In the genomic region with DNA sequence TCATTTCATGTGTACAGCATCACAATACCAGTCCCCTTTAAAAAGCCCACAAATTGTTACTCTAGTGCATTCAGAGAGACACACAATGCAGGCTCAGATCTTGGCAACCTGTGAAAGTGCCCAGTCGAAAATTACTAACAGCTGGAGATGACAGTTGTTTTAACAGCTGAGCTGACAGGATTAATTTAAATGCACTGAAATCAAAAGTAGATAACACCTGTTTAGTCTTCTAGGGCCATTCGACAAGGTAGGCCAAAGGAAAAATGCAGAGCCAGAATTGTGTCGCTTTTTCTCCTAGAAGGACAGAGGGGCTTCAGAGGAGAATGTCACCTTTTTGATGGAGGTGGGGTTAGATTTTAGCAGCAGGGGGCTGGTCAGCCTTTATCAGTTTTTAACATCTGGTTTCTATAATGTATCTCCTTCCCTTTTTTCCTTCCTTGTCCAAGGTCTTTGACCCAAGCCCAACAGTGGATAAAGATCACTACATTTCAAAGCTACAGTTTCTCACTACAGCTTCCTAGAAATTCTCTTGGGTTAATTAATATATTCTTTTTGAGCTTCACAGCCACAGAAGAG, we compare ENCODE assay signal across 19 cellular contexts.
DNase-seq lines count a peak whose midpoint lies in the region; TF ChIP-seq lines count a peak whose summit lies in the region.
"Had no signal": no experiment of that assay in that cellular context is flagged by ENCODE, and none has a peak within 500 bp of the region (broad histone marks: within the 10 kb centered on the region; RNA-seq: fewer than 3 reads in every experiment).

No MANE protein-coding gene starts in this region.

- H3K27ac ChIP-seq in A673 (ENCODE audit: low read depth, low read length, poor library complexity, severe bottlenecking) = no peak overlapping the region
- H3K27ac ChIP-seq: gastrocnemius medialis, tibial nerve had no signal

- BruUV-seq in A673 (replicated peaks; lab: Mats Ljungman, UMichigan) = no TSS peak

- no peak for TF ChIP-seq CTCF in endothelial cell (IDR thresholded peaks at IDR 0.05; ENCODE audit: unreplicated experiment)
- TF ChIP-seq CTCF in A673 (conservative IDR thresholded peaks at IDR 0.05; ENCODE audit: low read depth, low read length) = no peak

- H3K36me3 ChIP-seq in A673 (ENCODE audit: insufficient read depth, low read length, poor library complexity, severe bottlenecking) = no peaks in the 10 kb centered on the region
- H3K36me3 ChIP-seq: gastrocnemius medialis, tibial nerve had no signal

- intact Hi-C loops in activated T-helper 2 cell treated with anti-CD3 and anti-CD28 coated beads, Interferon-gamma antibody, Interleukin-2, Interleukin-4, amounts not matched to agents 10 μg/mL and 5 μg/mL and 100 μg/mL, durations not matched to agents 14 hours and 24 hours and 36 hours (cut with micrococcal nuclease) = no loop called here
- intact Hi-C loops in A673 (cut with micrococcal nuclease; ENCODE audit: unreplicated experiment) = no loop called here

- H3K4me3 Mint-ChIP-seq in endothelial cell (ENCODE audit: unreplicated experiment) = no peak overlapping the region
- no peak overlapping the region for H3K4me3 Mint-ChIP-seq in activated T-helper 2 cell treated with anti-CD3 and anti-CD28 coated beads, Interferon-gamma antibody, Interleukin-2, Interleukin-4, amounts not matched to agents 10 μg/mL and 5 μg/mL and 100 μg/mL, durations not matched to agents 14 hours and 24 hours and 36 hours (ENCODE audit: low read depth)
- H3K4me3 Mint-ChIP-seq: natural killer cell had no signal

- no peaks in the 10 kb centered on the region for H3K9me3 Mint-ChIP-seq in endothelial cell (ENCODE audit: unreplicated experiment)
- H3K9me3 Mint-ChIP-seq in activated T-helper 2 cell treated with anti-CD3 and anti-CD28 coated beads, Interferon-gamma antibody, Interleukin-2, Interleukin-4, amounts not matched to agents 10 μg/mL and 5 μg/mL and 100 μg/mL, durations not matched to agents 14 hours and 24 hours and 36 hours = no peaks in the 10 kb centered on the region

- POLR2A ChIA-PET in A673 (lab: Charles Lee; ENCODE audit: low non-redundant PET) = no interaction called here

- no peaks in the 10 kb centered on the region for H3K4me1 ChIP-seq in A673 (ENCODE audit: insufficient read depth, low read length, poor library complexity, severe bottlenecking)
- H3K4me1 ChIP-seq: gastrocnemius medialis had no signal

- DNase-seq in KBM-7 = peak; percentile 40
- peak; percentile 93 for DNase-seq in NCI-H1694 treated with DMSO at 0.1 percent for 48 hours (lab: John Stamatoyannopoulos, UW)
- DNase-seq in NCI-H82 (lab: John Stamatoyannopoulos, UW) = peak; percentile 83
- DNase-seq in endothelial cell (ENCODE audit: low spot score) = no peak
- no peak for DNase-seq in activated T-helper 2 cell treated with anti-CD3 and anti-CD28 coated beads, Interferon-gamma antibody, Interleukin-2, Interleukin-4, amounts not matched to agents 10 μg/mL and 5 μg/mL and 100 μg/mL, durations not matched to agents 14 hours and 24 hours and 36 hours (ENCODE audit: low spot score)
- no peak for DNase-seq in DMS79 (lab: John Stamatoyannopoulos, UW)
- DNase-seq in A673 (ENCODE audit: low spot score) = no peak
- DNase-seq: activated naive CD4-positive, alpha-beta T cell; amniotic stem cell; erythroblast; gastrocnemius medialis; GOT3; mesenchymal stem cell; natural killer cell; NCI-H187; posterior cingulate gyrus; stimulated activated CD4-positive, alpha-beta T cell treated with anti-CD3 and anti-CD28 coated beads, Interleukin-1b, Interleukin-23, amount 100 ng/mL, for 48 hours; stimulated activated naive CD8-positive, alpha-beta T cell treated with anti-CD3 and anti-CD28 coated beads, Interleukin-15, Interleukin-2, amounts not matched to agents 100 U/mL and 50 U/mL, for 24 hours had no signal

- no peaks in the 10 kb centered on the region for H3K27me3 ChIP-seq in A673 (replicated peaks; ENCODE audit: insufficient read depth, low read depth, low read length, poor library complexity)
- H3K27me3 ChIP-seq: gastrocnemius medialis, tibial nerve had no signal

- H3K9me3 ChIP-seq in A673 (ENCODE audit: low read depth, low read length, poor library complexity, severe bottlenecking) = no peaks in the 10 kb centered on the region
- H3K9me3 ChIP-seq: gastrocnemius medialis, tibial nerve had no signal

- H3K36me3 Mint-ChIP-seq in endothelial cell (ENCODE audit: low read depth, unreplicated experiment) = no peaks in the 10 kb centered on the region
- H3K36me3 Mint-ChIP-seq in activated T-helper 2 cell treated with anti-CD3 and anti-CD28 coated beads, Interferon-gamma antibody, Interleukin-2, Interleukin-4, amounts not matched to agents 10 μg/mL and 5 μg/mL and 100 μg/mL, durations not matched to agents 14 hours and 24 hours and 36 hours (ENCODE audit: low read depth) = no peaks in the 10 kb centered on the region
- H3K36me3 Mint-ChIP-seq: natural killer cell had no signal

- no peaks in the 10 kb centered on the region for H3K27me3 Mint-ChIP-seq in endothelial cell (ENCODE audit: unreplicated experiment)
- no peaks in the 10 kb centered on the region for H3K27me3 Mint-ChIP-seq in activated T-helper 2 cell treated with anti-CD3 and anti-CD28 coated beads, Interferon-gamma antibody, Interleukin-2, Interleukin-4, amounts not matched to agents 10 μg/mL and 5 μg/mL and 100 μg/mL, durations not matched to agents 14 hours and 24 hours and 36 hours (ENCODE audit: low read depth)

- H3K27ac Mint-ChIP-seq in endothelial cell (ENCODE audit: unreplicated experiment) = peak overlapping the region; percentile 84
- no peak overlapping the region for H3K27ac Mint-ChIP-seq in activated T-helper 2 cell treated with anti-CD3 and anti-CD28 coated beads, Interferon-gamma antibody, Interleukin-2, Interleukin-4, amounts not matched to agents 10 μg/mL and 5 μg/mL and 100 μg/mL, durations not matched to agents 14 hours and 24 hours and 36 hours
- H3K27ac Mint-ChIP-seq: natural killer cell had no signal

- CTCF ChIA-PET in A673 (lab: Charles Lee) = no interaction called here

- peaks cover 22% of the 10 kb centered on the region for H3K4me1 Mint-ChIP-seq in endothelial cell (ENCODE audit: unreplicated experiment)
- H3K4me1 Mint-ChIP-seq in activated T-helper 2 cell treated with anti-CD3 and anti-CD28 coated beads, Interferon-gamma antibody, Interleukin-2, Interleukin-4, amounts not matched to agents 10 μg/mL and 5 μg/mL and 100 μg/mL, durations not matched to agents 14 hours and 24 hours and 36 hours (ENCODE audit: low read depth) = no peaks in the 10 kb centered on the region
- H3K4me1 Mint-ChIP-seq: natural killer cell had no signal

- in situ Hi-C loops in KBM-7 (cut with MboI; ENCODE audit: low pct_unique_long_range_greater_than_20kb, low sequenced_read_pairs) = no loop called here

- no peak overlapping the region for H3K4me3 ChIP-seq in A673 (ENCODE audit: low read depth, low read length, poor library complexity, severe bottlenecking)
- H3K4me3 ChIP-seq: gastrocnemius medialis, tibial nerve had no signal

Comparison
In these comparisons a context has a peak if more than half of its experiments do, and no peak if none do; other contexts are left out.
1. DNase-seq: peak in KBM-7 (single experiment), NCI-H1694 treated with DMSO at 0.1 percent for 48 hours (single experiment) and NCI-H82 (single experiment); none in endothelial cell (single experiment), activated T-helper 2 cell treated with anti-CD3 and anti-CD28 coated beads, Interferon-gamma antibody, Interleukin-2, Interleukin-4, amounts not matched to agents 10 μg/mL and 5 μg/mL and 100 μg/mL, durations not matched to agents 14 hours and 24 hours and 36 hours (single experiment), DMS79 (single experiment) and A673 (single experiment).